In the genomic region with DNA sequence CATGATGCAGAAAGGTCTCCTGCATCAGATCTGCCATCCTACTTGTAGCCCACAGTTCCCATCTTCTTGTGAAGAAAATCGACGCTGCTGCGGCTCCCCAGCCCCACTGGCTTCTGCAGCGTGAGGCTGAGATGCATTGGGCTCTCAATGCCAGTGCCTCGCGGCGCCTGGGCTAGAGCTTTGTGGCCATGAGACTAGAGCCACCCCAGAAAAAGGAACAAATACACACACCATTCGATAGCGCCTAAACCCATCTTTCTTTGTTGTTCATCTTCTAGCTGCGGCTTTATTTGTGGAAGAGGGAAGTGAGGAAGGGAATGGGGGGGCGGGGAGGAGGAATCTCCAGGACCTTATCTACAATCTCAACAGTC, we compare ENCODE assay signal across 8 cellular contexts. TPM values are rescaled to one million over a fixed set of nuclear protein-coding genes. Genes with fewer than 3 reads are reported as not detected.
DNase-seq lines count a peak whose midpoint lies in the region; ATAC-seq lines count a peak whose summit lies in the region.
"Had no signal": no experiment of that assay in that cellular context is flagged by ENCODE, and none has a peak within 500 bp of the region (broad histone marks: within the 10 kb centered on the region; RNA-seq: fewer than 3 reads in every experiment).

No MANE protein-coding gene starts in this region.

- peaks cover 0 to 2% (median 0%) of the 10 kb centered on the region in 4 donors for H3K4me1 Mint-ChIP-seq in CD4-positive, alpha-beta memory T cell

- H3K27ac ChIP-seq in right cardiac atrium (ENCODE audit: low read length) = no peak overlapping the region
- H3K27ac ChIP-seq in CD4-positive, alpha-beta memory T cell (ENCODE audit: low read depth, low read length) = no peak overlapping the region

- peaks cover 4% of the 10 kb centered on the region for H3K4me1 ChIP-seq in right cardiac atrium (ENCODE audit: control insufficient read depth, insufficient read depth, low read length)
- H3K4me1 ChIP-seq in CD4-positive, alpha-beta memory T cell (ENCODE audit: insufficient read depth, low read length) = no peaks in the 10 kb centered on the region

- H3K9me3 ChIP-seq in right cardiac atrium (ENCODE audit: control insufficient read depth, low read length) = no peaks in the 10 kb centered on the region
- H3K9me3 ChIP-seq in CD4-positive, alpha-beta memory T cell (ENCODE audit: control insufficient read depth in 1 of 2, low read length in 2 of 2) = no peaks in the 10 kb centered on the region
- no peaks in the 10 kb centered on the region for H3K9me3 ChIP-seq in MG63

- H3K9me3 Mint-ChIP-seq in CD4-positive, alpha-beta memory T cell = peaks cover 0 to 23% (median 9%) of the 10 kb centered on the region in 8 donors

- no peak overlapping the region for H3K4me3 Mint-ChIP-seq in CD4-positive, alpha-beta memory T cell

- POLR2A ChIA-PET in CD4-positive, alpha-beta memory T cell (lab: Charles Lee; ENCODE audit: partially characterized antibody) = no interaction called here

- no peaks in the 10 kb centered on the region for H3K27me3 ChIP-seq in right cardiac atrium (ENCODE audit: control insufficient read depth, insufficient read depth)
- no peaks in the 10 kb centered on the region for H3K27me3 ChIP-seq in CD4-positive, alpha-beta memory T cell (ENCODE audit: insufficient read depth, low read length)
- peaks cover 48% of the 10 kb centered on the region for H3K27me3 ChIP-seq in MG63

- H3K36me3 Mint-ChIP-seq in CD4-positive, alpha-beta memory T cell = peaks cover 0 to 3% of the 10 kb centered on the region in 2 donors

- no peaks in the 10 kb centered on the region for H3K36me3 ChIP-seq in CD4-positive, alpha-beta memory T cell (ENCODE audit: insufficient read depth, low read length)
- no peaks in the 10 kb centered on the region for H3K36me3 ChIP-seq in MG63

- 1% methylated on average over 11 of the region's 11 CpGs for WGBS in right cardiac atrium

- CTCF ChIA-PET in CD4-positive, alpha-beta memory T cell (lab: Charles Lee; ENCODE audit: partially characterized antibody) = no interaction called here

- H3K27me3 Mint-ChIP-seq in CD4-positive, alpha-beta memory T cell = peaks cover 15 to 17% of the 10 kb centered on the region in 2 donors

- ATAC-seq in HG02678 (IDR thresholded peaks at IDR 0.05; ENCODE audit: unreplicated experiment) (peak; percentile 2), right cardiac atrium (no peak), sciatic nerve (peak; percentile 39)

- peak overlapping the region; percentile 59 for H3K4me3 ChIP-seq in right cardiac atrium (ENCODE audit: low read length)
- no peak overlapping the region for H3K4me3 ChIP-seq in CD4-positive, alpha-beta memory T cell (ENCODE audit: low read length in 2 of 2)
- H3K4me3 ChIP-seq in MG63 = no peak overlapping the region

- H3K27ac Mint-ChIP-seq in CD4-positive, alpha-beta memory T cell = no peak overlapping the region

- DNase-seq in NCI-H82 treated with DMSO at 0.1 percent for 48 hours (lab: John Stamatoyannopoulos, UW; ENCODE audit: unreplicated experiment) (peak; percentile 58), right cardiac atrium (peak in 1 of 3 donors; percentile 25), sciatic nerve (ENCODE audit: low spot score) (no peak), HCEC 1CT (no peak), MG63 (no peak)
- DNase-seq in CD4-positive, alpha-beta memory T cell = no peak

- intact Hi-C loops in right cardiac atrium (cut with DNase I) (no loop called here), sciatic nerve (cut with DNase I) (no loop called here)
- intact Hi-C loops in CD4-positive, alpha-beta memory T cell (cut with micrococcal nuclease) = no loop called here

RNA-seq across cellular contexts. Expression of a gene that starts 2.7 kb away (rescaled TPM):
- total RNA-seq in right cardiac atrium = under 1 TPM in 3 of 4 donors, not detected in 1; 0.19 to 0.31 (median 0.20) TPM
- 0.05 TPM for polyA plus RNA-seq in right cardiac atrium
- total RNA-seq in sciatic nerve = 0.58 TPM
- total RNA-seq in CD4-positive, alpha-beta memory T cell = not detected
- polyA plus RNA-seq in CD4-positive, alpha-beta memory T cell = not detected
- total RNA-seq in MG63 (2014; rRNA removed; shearing (Covaris generic); ENCODE audit: low replicate concordance) = not detected in 2 replicates
- total RNA-seq: subcutaneous adipose tissue had no signal

Comparison
In these comparisons a context has a peak if more than half of its experiments do, and no peak if none do; other contexts are left out.
1. ATAC-seq: peak in HG02678 (single experiment) and sciatic nerve (single experiment); none in right cardiac atrium (0 of 2).